8 cellular contexts compared by ENCODE assay signal in the genomic region with DNA sequence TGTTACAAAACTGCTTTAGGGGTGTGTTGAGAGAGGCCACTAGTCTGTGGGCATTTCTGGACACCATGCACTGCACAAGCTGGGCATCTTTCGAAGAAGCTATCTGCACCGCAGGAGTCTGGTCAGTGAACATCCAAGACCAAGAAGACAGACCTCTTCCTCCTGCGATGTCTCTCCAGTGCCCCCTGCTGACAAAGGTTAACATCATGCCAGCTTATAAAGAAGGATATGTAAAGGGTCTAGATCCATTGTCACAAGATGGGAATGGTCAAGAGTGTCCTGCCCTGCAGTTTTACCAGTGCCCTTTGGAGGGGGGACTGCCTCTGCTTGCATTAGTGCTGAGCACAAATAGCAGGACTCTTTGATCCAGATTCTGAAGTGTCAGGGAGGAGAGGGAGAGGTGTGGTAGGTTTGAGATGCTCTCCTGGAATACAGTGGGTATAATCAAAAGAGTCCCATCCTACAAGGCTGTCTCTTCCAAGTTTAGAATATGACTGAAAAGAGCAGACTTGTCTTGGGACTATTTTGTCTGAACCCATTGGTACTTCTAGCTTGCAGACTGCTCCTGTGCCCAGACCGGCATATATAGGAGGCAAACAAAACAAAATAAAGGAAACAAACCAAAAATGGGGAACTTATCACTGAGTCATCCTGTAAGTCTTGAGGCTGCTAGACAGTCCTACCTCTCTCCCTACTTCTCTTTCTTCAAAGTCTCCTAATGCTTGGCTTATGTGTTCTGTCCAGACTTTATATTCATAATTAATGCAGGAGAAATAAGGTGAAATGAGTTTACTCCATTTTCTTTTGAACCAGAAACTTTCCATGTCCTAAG.
DNase-seq lines count a peak whose midpoint lies in the region; ATAC-seq and TF ChIP-seq lines count a peak whose summit lies in the region.

No MANE protein-coding gene starts in this region.

- H3K9me3 ChIP-seq in gastroesophageal sphincter, result no peaks in the 10 kb centered on the region
- H3K9me3 ChIP-seq in prostate gland, result no peaks in the 10 kb centered on the region

- intact Hi-C loops in prostate gland (cut with DNase I), result loop anchor here (2.0 to 10.0 kb wide), 3 partner anchors 410 to 1142 kb away; no protein-coding TSS in a partner anchor

- no peak for TF ChIP-seq EP300 in gastroesophageal sphincter (IDR thresholded peaks at IDR 0.05)

- DNase-seq in DMS53 treated with DMSO at 0.1 percent for 48 hours (lab: John Stamatoyannopoulos, UW; ENCODE audit: unreplicated experiment), result peak; percentile 3
- peak; percentile 77 for DNase-seq in NB4 (ENCODE audit: low read depth)
- DNase-seq in UCSD-AML1 (lab: John Stamatoyannopoulos, UW; ENCODE audit: unreplicated experiment), result peak; percentile 17
- peak; percentile 8 for DNase-seq in prostate gland (ENCODE audit: low spot score)
- no peak for DNase-seq in activated naive CD4-positive, alpha-beta T cell (lab: John Stamatoyannopoulos, UW)

- TF ChIP-seq POLR2A in NB4 (IDR thresholded peaks at IDR 0.05; ENCODE audit: extremely low read depth, insufficient read length) (no peak), gastroesophageal sphincter (IDR thresholded peaks at IDR 0.05) (no peak), prostate gland (IDR thresholded peaks at IDR 0.05) (no peak)

- no peaks in the 10 kb centered on the region for H3K4me1 ChIP-seq in gastroesophageal sphincter
- H3K4me1 ChIP-seq in prostate gland (replicated peaks), result no peaks in the 10 kb centered on the region

- H3K36me3 ChIP-seq in gastroesophageal sphincter (no peaks in the 10 kb centered on the region), prostate gland (no peaks in the 10 kb centered on the region)

- TF ChIP-seq CTCF in NB4 (IDR thresholded peaks at IDR 0.05; ENCODE audit: low read depth, low read length), result peak; percentile 76
- TF ChIP-seq CTCF in gastroesophageal sphincter (IDR thresholded peaks at IDR 0.05), result peak; percentile 23 to 62 (median 30)
- peak in 3 of 4 experiments; percentile 25 to 35 (median 35) for TF ChIP-seq CTCF in prostate gland (IDR thresholded peaks at IDR 0.05)

- H3K27ac ChIP-seq in gastroesophageal sphincter (no peak overlapping the region), prostate gland (no peak overlapping the region)

- WGBS in gastroesophageal sphincter (ENCODE audit: low coverage in 1 of 2), 2 donors, result 47 to 70% methylated on average over 3 of the region's 4 CpGs
- 66% methylated on average over 4 of the region's 4 CpGs for WGBS in prostate gland

- ATAC-seq in GM21619 (IDR thresholded peaks at IDR 0.05; ENCODE audit: unreplicated experiment) (peak; percentile 62), gastroesophageal sphincter (peak; percentile 28), GM18519 (IDR thresholded peaks at IDR 0.05; ENCODE audit: low FRiP score, unreplicated experiment) (no peak)

- H3K27me3 ChIP-seq in gastroesophageal sphincter (no peaks in the 10 kb centered on the region), prostate gland (replicated peaks; ENCODE audit: insufficient read depth) (no peaks in the 10 kb centered on the region)

- H3K4me3 ChIP-seq in NB4 (ENCODE audit: low read depth, low read length) (no peak overlapping the region), gastroesophageal sphincter (no peak overlapping the region), prostate gland (no peak overlapping the region)

Comparison
In these comparisons a context has a peak if more than half of its experiments do, and no peak if none do; other contexts are left out.
1. DNase-seq: peak in DMS53 treated with DMSO at 0.1 percent for 48 hours (single experiment), NB4 (single experiment), UCSD-AML1 (single experiment) and prostate gland (single experiment); none in activated naive CD4-positive, alpha-beta T cell (0 of 4).
2. Peak in every context shown above with its lines, with median percentiles within 50 percentile points of each other: CTCF ChIP-seq.